ENCODE assay signal across 1 cellular context in the genomic region with DNA sequence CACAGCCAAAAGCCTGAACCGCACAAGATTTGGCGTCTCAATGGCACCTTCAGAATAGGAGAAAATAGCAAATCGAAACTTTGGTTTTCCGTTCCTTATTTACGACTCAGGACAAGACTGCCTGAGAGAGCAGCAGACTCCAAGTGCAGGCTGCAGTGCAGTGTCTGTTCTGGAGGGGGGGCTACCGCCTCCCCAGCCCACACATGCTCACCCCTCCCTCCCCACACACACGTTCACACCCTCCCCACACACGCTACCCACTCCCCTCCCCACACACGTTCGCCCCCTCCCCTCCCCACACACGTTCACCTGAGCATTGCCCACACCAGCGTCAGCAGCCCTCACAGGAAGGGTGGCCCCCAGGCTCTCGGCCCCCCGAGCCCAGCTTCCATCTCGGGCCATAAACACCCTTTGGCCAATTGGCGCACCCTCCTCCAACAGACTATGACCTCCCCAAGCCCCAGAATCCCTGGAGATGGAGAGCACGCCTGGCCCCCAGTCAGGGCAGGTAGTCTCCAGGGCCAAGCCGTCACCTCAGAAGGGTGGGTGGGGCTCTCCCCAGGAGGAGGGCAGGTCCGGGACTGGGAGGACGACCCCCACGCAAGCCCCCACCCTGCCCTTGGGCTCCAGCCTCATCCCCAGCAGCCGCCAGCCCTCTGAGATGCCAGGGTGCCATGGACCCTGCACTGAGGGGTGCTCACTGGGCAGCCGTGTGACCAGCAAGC.
TF ChIP-seq lines count a peak whose summit lies in the region.

No MANE protein-coding gene starts in this region.

TF ChIP-seq in HEK293, 187 proteins besides CTCF, POLR2A, EP300 and RAD21:
- TF ChIP-seq ZFHX2 (tag by site-specific recombination; conservative IDR thresholded peaks at IDR 0.05) (peak; percentile 18; the same call in 1 of the 2 replicates), ZBTB21 (tag by site-specific recombination; IDR thresholded peaks at IDR 0.05) (no peak), ZNF830 (tag by site-specific recombination; IDR thresholded peaks at IDR 0.05; ENCODE audit: low read depth) (no peak), OSR2 (tag by site-specific recombination; IDR thresholded peaks at IDR 0.05) (no peak), ZBTB48 (tag by site-specific recombination; IDR thresholded peaks at IDR 0.05) (no peak), ZNF223 (tag by site-specific recombination; IDR thresholded peaks at IDR 0.05) (no peak)
